In the genomic region with DNA sequence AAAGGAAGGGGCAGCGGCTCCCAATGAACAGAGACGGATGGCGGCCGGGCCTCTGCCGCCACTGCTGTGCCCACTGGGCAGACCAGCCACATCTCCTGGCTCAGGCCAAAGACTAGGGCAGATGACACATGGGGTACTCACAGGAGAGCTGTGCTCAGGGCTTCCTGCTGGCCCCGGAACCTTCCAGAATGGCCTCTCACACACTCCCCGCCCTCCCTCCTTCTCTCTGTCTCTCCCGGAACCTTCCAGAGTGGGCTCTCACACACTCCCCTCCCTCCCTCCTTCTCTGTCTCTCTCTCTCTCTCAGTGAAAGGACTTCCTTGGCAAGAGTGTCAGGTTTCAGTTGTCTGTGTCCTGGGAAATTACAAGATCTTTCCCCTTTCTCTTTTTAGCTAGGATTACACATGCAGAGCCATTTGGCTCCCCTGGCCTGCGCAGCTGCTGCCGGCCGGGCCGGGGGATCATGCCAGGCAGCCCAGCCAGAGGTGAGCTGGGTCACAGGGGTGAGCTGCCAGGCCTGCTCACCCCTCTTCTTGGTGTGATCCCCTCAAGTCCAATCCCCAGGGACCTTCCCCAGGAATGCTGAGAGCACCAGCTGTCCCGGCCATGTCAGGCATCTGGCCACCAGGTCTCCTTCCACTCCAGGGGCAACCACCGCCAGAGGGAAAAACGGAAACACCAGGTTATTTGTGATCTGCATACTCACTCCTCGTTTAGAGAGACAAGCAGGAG, we compare ENCODE assay signal across 1 cellular context.
A peak's percentile ranks its signal among the peaks of the same experiment; 100 is the strongest.
TF ChIP-seq lines count a peak whose summit lies in the region.

No MANE protein-coding gene starts in this region.

TF ChIP-seq in WTC11, 78 proteins besides CTCF, POLR2A, EP300 and RAD21 (continued from another document and continues in another):
- TF ChIP-seq, protein P1, sequence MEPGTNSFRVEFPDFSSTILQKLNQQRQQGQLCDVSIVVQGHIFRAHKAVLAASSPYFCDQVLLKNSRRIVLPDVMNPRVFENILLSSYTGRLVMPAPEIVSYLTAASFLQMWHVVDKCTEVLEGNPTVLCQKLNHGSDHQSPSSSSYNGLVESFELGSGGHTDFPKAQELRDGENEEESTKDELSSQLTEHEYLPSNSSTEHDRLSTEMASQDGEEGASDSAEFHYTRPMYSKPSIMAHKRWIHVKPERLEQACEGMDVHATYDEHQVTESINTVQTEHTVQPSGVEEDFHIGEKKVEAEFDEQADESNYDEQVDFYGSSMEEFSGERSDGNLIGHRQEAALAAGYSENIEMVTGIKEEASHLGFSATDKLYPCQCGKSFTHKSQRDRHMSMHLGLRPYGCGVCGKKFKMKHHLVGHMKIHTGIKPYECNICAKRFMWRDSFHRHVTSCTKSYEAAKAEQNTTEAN (CRISPR knock-in tag; IDR thresholded peaks at IDR 0.05): 0 out of 2 replicates have a peak, but pooled peaks have one; percentile 36
- TF ChIP-seq NR1H2 (CRISPR knock-in tag; IDR thresholded peaks at IDR 0.05) (no peak), CREB1 (CRISPR knock-in tag; IDR thresholded peaks at IDR 0.05) (no peak), CBFB (CRISPR knock-in tag; IDR thresholded peaks at IDR 0.05; ENCODE audit: low read depth) (no peak), ZNF138 (CRISPR knock-in tag; conservative IDR thresholded peaks at IDR 0.05) (no peak), JUN (CRISPR knock-in tag; IDR thresholded peaks at IDR 0.05) (no peak), ZNF232 (CRISPR knock-in tag; IDR thresholded peaks at IDR 0.05) (no peak), SMAD3 (CRISPR knock-in tag; IDR thresholded peaks at IDR 0.05; ENCODE audit: borderline replicate concordance) (peak; percentile 52; the same call in 1 of the 2 replicates), GABPB1 (CRISPR knock-in tag; IDR thresholded peaks at IDR 0.05) (no peak), PRRX2 (CRISPR knock-in tag; IDR thresholded peaks at IDR 0.05) (no peak), ELF4 (CRISPR knock-in tag; IDR thresholded peaks at IDR 0.05; ENCODE audit: low read depth) (no peak), NR3C1 (CRISPR knock-in tag; conservative IDR thresholded peaks at IDR 0.05; ENCODE audit: low read depth) (no peak), KAT7 (CRISPR knock-in tag; IDR thresholded peaks at IDR 0.05; ENCODE audit: borderline replicate concordance) (no peak)
- TF ChIP-seq, protein P2, sequence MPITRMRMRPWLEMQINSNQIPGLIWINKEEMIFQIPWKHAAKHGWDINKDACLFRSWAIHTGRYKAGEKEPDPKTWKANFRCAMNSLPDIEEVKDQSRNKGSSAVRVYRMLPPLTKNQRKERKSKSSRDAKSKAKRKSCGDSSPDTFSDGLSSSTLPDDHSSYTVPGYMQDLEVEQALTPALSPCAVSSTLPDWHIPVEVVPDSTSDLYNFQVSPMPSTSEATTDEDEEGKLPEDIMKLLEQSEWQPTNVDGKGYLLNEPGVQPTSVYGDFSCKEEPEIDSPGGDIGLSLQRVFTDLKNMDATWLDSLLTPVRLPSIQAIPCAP (CRISPR knock-in tag; IDR thresholded peaks at IDR 0.05): no peak
- TF ChIP-seq, protein P3, sequence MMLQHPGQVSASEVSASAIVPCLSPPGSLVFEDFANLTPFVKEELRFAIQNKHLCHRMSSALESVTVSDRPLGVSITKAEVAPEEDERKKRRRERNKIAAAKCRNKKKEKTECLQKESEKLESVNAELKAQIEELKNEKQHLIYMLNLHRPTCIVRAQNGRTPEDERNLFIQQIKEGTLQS (CRISPR knock-in tag; conservative IDR thresholded peaks at IDR 0.05): no peak
- TF ChIP-seq, protein P4, sequence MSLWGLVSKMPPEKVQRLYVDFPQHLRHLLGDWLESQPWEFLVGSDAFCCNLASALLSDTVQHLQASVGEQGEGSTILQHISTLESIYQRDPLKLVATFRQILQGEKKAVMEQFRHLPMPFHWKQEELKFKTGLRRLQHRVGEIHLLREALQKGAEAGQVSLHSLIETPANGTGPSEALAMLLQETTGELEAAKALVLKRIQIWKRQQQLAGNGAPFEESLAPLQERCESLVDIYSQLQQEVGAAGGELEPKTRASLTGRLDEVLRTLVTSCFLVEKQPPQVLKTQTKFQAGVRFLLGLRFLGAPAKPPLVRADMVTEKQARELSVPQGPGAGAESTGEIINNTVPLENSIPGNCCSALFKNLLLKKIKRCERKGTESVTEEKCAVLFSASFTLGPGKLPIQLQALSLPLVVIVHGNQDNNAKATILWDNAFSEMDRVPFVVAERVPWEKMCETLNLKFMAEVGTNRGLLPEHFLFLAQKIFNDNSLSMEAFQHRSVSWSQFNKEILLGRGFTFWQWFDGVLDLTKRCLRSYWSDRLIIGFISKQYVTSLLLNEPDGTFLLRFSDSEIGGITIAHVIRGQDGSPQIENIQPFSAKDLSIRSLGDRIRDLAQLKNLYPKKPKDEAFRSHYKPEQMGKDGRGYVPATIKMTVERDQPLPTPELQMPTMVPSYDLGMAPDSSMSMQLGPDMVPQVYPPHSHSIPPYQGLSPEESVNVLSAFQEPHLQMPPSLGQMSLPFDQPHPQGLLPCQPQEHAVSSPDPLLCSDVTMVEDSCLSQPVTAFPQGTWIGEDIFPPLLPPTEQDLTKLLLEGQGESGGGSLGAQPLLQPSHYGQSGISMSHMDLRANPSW (CRISPR knock-in tag; conservative IDR thresholded peaks at IDR 0.05; ENCODE audit: low read depth): no peak
- TF ChIP-seq, protein P5, sequence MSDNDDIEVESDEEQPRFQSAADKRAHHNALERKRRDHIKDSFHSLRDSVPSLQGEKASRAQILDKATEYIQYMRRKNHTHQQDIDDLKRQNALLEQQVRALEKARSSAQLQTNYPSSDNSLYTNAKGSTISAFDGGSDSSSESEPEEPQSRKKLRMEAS (CRISPR knock-in tag; IDR thresholded peaks at IDR 0.05): peak; percentile 56
- TF ChIP-seq, protein P6, sequence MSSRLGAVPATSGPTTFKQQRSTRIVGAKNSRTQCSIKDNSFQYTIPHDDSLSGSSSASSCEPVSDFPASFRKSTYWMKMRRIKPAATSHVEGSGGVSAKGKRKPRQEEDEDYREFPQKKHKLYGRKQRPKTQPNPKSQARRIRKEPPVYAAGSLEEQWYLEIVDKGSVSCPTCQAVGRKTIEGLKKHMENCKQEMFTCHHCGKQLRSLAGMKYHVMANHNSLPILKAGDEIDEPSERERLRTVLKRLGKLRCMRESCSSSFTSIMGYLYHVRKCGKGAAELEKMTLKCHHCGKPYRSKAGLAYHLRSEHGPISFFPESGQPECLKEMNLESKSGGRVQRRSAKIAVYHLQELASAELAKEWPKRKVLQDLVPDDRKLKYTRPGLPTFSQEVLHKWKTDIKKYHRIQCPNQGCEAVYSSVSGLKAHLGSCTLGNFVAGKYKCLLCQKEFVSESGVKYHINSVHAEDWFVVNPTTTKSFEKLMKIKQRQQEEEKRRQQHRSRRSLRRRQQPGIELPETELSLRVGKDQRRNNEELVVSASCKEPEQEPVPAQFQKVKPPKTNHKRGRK (CRISPR knock-in tag; IDR thresholded peaks at IDR 0.05; ENCODE audit: borderline replicate concordance): 0 out of 2 replicates have a peak, but pooled peaks have one; percentile 53
- TF ChIP-seq, protein P7, sequence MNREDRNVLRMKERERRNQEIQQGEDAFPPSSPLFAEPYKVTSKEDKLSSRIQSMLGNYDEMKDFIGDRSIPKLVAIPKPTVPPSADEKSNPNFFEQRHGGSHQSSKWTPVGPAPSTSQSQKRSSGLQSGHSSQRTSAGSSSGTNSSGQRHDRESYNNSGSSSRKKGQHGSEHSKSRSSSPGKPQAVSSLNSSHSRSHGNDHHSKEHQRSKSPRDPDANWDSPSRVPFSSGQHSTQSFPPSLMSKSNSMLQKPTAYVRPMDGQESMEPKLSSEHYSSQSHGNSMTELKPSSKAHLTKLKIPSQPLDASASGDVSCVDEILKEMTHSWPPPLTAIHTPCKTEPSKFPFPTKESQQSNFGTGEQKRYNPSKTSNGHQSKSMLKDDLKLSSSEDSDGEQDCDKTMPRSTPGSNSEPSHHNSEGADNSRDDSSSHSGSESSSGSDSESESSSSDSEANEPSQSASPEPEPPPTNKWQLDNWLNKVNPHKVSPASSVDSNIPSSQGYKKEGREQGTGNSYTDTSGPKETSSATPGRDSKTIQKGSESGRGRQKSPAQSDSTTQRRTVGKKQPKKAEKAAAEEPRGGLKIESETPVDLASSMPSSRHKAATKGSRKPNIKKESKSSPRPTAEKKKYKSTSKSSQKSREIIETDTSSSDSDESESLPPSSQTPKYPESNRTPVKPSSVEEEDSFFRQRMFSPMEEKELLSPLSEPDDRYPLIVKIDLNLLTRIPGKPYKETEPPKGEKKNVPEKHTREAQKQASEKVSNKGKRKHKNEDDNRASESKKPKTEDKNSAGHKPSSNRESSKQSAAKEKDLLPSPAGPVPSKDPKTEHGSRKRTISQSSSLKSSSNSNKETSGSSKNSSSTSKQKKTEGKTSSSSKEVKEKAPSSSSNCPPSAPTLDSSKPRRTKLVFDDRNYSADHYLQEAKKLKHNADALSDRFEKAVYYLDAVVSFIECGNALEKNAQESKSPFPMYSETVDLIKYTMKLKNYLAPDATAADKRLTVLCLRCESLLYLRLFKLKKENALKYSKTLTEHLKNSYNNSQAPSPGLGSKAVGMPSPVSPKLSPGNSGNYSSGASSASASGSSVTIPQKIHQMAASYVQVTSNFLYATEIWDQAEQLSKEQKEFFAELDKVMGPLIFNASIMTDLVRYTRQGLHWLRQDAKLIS (CRISPR knock-in tag; IDR thresholded peaks at IDR 0.05; ENCODE audit: borderline replicate concordance): no peak
- TF ChIP-seq, protein P8, sequence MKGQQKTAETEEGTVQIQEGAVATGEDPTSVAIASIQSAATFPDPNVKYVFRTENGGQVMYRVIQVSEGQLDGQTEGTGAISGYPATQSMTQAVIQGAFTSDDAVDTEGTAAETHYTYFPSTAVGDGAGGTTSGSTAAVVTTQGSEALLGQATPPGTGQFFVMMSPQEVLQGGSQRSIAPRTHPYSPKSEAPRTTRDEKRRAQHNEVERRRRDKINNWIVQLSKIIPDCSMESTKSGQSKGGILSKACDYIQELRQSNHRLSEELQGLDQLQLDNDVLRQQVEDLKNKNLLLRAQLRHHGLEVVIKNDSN (CRISPR knock-in tag; IDR thresholded peaks at IDR 0.05): 0 out of 2 replicates have a peak, but pooled peaks have one; percentile 28
- TF ChIP-seq, protein P9, sequence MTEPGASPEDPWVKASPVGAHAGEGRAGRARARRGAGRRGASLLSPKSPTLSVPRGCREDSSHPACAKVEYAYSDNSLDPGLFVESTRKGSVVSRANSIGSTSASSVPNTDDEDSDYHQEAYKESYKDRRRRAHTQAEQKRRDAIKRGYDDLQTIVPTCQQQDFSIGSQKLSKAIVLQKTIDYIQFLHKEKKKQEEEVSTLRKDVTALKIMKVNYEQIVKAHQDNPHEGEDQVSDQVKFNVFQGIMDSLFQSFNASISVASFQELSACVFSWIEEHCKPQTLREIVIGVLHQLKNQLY (CRISPR knock-in tag; IDR thresholded peaks at IDR 0.05): no peak
- TF ChIP-seq, protein P10, sequence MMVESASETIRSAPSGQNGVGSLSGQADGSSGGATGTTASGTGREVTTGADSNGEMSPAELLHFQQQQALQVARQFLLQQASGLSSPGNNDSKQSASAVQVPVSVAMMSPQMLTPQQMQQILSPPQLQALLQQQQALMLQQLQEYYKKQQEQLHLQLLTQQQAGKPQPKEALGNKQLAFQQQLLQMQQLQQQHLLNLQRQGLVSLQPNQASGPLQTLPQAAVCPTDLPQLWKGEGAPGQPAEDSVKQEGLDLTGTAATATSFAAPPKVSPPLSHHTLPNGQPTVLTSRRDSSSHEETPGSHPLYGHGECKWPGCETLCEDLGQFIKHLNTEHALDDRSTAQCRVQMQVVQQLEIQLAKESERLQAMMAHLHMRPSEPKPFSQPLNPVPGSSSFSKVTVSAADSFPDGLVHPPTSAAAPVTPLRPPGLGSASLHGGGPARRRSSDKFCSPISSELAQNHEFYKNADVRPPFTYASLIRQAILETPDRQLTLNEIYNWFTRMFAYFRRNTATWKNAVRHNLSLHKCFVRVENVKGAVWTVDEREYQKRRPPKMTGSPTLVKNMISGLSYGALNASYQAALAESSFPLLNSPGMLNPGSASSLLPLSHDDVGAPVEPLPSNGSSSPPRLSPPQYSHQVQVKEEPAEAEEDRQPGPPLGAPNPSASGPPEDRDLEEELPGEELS (CRISPR knock-in tag; IDR thresholded peaks at IDR 0.05): peak; percentile 48; the same call in 1 of the 2 replicates
- TF ChIP-seq, protein P11, sequence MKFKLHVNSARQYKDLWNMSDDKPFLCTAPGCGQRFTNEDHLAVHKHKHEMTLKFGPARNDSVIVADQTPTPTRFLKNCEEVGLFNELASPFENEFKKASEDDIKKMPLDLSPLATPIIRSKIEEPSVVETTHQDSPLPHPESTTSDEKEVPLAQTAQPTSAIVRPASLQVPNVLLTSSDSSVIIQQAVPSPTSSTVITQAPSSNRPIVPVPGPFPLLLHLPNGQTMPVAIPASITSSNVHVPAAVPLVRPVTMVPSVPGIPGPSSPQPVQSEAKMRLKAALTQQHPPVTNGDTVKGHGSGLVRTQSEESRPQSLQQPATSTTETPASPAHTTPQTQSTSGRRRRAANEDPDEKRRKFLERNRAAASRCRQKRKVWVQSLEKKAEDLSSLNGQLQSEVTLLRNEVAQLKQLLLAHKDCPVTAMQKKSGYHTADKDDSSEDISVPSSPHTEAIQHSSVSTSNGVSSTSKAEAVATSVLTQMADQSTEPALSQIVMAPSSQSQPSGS (CRISPR knock-in tag; IDR thresholded peaks at IDR 0.05; ENCODE audit: borderline replicate concordance, low read depth): no peak
- TF ChIP-seq, protein P12, sequence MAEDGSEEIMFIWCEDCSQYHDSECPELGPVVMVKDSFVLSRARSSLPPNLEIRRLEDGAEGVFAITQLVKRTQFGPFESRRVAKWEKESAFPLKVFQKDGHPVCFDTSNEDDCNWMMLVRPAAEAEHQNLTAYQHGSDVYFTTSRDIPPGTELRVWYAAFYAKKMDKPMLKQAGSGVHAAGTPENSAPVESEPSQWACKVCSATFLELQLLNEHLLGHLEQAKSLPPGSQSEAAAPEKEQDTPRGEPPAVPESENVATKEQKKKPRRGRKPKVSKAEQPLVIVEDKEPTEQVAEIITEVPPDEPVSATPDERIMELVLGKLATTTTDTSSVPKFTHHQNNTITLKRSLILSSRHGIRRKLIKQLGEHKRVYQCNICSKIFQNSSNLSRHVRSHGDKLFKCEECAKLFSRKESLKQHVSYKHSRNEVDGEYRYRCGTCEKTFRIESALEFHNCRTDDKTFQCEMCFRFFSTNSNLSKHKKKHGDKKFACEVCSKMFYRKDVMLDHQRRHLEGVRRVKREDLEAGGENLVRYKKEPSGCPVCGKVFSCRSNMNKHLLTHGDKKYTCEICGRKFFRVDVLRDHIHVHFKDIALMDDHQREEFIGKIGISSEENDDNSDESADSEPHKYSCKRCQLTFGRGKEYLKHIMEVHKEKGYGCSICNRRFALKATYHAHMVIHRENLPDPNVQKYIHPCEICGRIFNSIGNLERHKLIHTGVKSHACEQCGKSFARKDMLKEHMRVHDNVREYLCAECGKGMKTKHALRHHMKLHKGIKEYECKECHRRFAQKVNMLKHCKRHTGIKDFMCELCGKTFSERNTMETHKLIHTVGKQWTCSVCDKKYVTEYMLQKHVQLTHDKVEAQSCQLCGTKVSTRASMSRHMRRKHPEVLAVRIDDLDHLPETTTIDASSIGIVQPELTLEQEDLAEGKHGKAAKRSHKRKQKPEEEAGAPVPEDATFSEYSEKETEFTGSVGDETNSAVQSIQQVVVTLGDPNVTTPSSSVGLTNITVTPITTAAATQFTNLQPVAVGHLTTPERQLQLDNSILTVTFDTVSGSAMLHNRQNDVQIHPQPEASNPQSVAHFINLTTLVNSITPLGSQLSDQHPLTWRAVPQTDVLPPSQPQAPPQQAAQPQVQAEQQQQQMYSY (CRISPR knock-in tag; IDR thresholded peaks at IDR 0.05): no peak
- TF ChIP-seq, protein P13, sequence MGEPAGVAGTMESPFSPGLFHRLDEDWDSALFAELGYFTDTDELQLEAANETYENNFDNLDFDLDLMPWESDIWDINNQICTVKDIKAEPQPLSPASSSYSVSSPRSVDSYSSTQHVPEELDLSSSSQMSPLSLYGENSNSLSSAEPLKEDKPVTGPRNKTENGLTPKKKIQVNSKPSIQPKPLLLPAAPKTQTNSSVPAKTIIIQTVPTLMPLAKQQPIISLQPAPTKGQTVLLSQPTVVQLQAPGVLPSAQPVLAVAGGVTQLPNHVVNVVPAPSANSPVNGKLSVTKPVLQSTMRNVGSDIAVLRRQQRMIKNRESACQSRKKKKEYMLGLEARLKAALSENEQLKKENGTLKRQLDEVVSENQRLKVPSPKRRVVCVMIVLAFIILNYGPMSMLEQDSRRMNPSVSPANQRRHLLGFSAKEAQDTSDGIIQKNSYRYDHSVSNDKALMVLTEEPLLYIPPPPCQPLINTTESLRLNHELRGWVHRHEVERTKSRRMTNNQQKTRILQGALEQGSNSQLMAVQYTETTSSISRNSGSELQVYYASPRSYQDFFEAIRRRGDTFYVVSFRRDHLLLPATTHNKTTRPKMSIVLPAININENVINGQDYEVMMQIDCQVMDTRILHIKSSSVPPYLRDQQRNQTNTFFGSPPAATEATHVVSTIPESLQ (CRISPR knock-in tag; IDR thresholded peaks at IDR 0.05): no peak
